8 cellular contexts compared by ENCODE assay signal in the genomic region with DNA sequence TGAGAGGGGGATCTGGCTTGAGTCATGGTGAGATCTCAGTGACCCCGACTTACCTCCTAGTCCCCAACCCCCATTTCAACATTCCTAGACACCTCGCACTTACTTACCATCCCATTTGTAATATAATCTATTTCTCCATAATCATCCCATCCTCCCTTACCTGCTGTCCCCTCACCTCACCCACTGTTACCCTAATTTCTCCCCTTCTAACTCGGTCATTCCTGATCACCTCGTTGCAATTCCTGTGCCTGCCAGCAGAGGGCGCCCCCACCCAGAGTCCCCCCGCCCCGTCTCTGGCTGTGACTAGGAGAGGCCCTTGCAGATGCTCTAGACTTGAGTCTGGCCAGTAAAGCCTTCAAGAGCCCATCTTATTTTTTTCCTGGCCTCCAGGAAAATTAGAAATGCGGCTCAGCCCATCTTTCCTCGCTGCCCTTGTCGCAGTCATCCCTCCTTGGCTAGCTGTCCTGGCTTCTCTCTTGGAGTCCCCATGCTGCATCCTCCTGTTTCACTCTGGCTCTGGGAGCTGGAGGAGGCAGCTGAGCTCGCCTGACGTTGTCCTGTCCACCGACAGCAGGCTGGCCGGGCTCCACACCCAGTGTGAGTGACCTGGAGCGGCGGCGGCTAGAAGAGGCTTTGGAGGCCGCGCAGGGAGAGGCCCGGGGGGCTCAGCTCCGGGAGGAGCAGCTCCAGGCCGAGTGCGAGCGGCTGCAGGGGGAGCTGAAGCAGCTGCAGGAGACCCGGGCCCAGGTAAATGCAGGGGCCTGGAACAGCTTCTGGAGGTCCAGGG. TPM values are rescaled to one million over a fixed set of nuclear protein-coding genes. Genes with fewer than 3 reads are reported as not detected.
A peak's percentile ranks its signal among the peaks of the same experiment; 100 is the strongest.
DNase-seq lines count a peak whose midpoint lies in the region; ATAC-seq, FAIRE-seq and TF ChIP-seq lines count a peak whose summit lies in the region.

No MANE protein-coding gene starts in this region.

- no peaks in the 10 kb centered on the region for H3K9me3 ChIP-seq in pancreas

- no peaks in the 10 kb centered on the region for H3K36me3 ChIP-seq in pancreas

- no peak for FAIRE-seq in pancreas (lab: Jason Lieb, UNC)
- FAIRE-seq in urothelium cell line (lab: Jason Lieb, UNC) = no peak

- H3K4me3 ChIP-seq in HFF-Myc (replicated peaks; ENCODE audit: low read depth, low read length) (no peak overlapping the region), pancreas (no peak overlapping the region)

- DNase-seq in HFF-Myc (ENCODE audit: extremely low read depth, low read depth) (no peak), RKO (ENCODE audit: low spot score) (peak; percentile 57), foreskin keratinocyte (no peak), pancreas (peak in 3 of 6 donors; percentile 64 to 89 (median 65)), urothelium cell line (ENCODE audit: low spot score) (peak; percentile 83)
- DNase-seq in activated T-helper 9 cell treated with anti-CD3 and anti-CD28 coated beads, Interleukin-2, amount 50 U/mL, for 16 hours (ENCODE audit: low read depth) = peak; percentile 80

- H3K4me1 ChIP-seq in foreskin keratinocyte = no peaks in the 10 kb centered on the region
- no peaks in the 10 kb centered on the region for H3K4me1 ChIP-seq in pancreas

- 57% methylated on average over 25 of the region's 25 CpGs for WGBS in pancreas, 2 donors

- intact Hi-C loops in pancreas (cut with DNase I) = loop anchor here in 1 of 3 donors (10.0 kb wide), 1 partner anchor 106 kb away; no protein-coding TSS in a partner anchor

- peak; percentile 31 for ATAC-seq in foreskin keratinocyte
- peak in 3 of 4 donors; percentile 24 to 40 (median 29) for ATAC-seq in pancreas
- ATAC-seq in HG02885 (IDR thresholded peaks at IDR 0.05; ENCODE audit: poor library complexity, unreplicated experiment) = no peak

- H3K27ac ChIP-seq in C4-2B (no peak overlapping the region), foreskin keratinocyte (no peak overlapping the region), pancreas (no peak overlapping the region)

- H3K27me3 ChIP-seq in foreskin keratinocyte (no peaks in the 10 kb centered on the region), pancreas (no peaks in the 10 kb centered on the region)

- TF ChIP-seq CTCF in C4-2B (conservative IDR thresholded peaks at IDR 0.05) (peak; percentile 99), HFF-Myc (IDR thresholded peaks at IDR 0.05; ENCODE audit: low read depth, low read length, missing control alignments) (peak; percentile 87), foreskin keratinocyte (conservative IDR thresholded peaks at IDR 0.05) (peak; percentile 85), pancreas (IDR thresholded peaks at IDR 0.05) (peak; percentile 91 to 93 (median 92))

RNA-seq across cellular contexts. Expression of a gene that starts 5.0 kb away (rescaled TPM):
- total RNA-seq in foreskin keratinocyte (7.3 and 8.7 TPM in 2 replicates), pancreas (1 to 10 TPM; 4.7 to 7.0 (median 5.7) TPM)
- polyA plus RNA-seq in foreskin keratinocyte (6.2 and 6.9 TPM in 2 replicates), pancreas (10 to 100 TPM; 11.1 to 21.2 TPM)

RNA-seq across cellular contexts. Expression of a gene that starts 34.1 kb away (rescaled TPM):
- total RNA-seq in foreskin keratinocyte (not detected in 2 replicates), pancreas (under 1 TPM in 5 of 6 donors, not detected in 1; 0.16 to 0.40 (median 0.19) TPM)
- polyA plus RNA-seq in foreskin keratinocyte (not detected in 2 replicates), pancreas (under 1 TPM in 1 of 2 donors, not detected in 1; 0.09 TPM)

RNA-seq across cellular contexts. Expression of a gene that starts 49.2 kb away (rescaled TPM):
- total RNA-seq in foreskin keratinocyte = 313 and 344 TPM in 2 replicates
- polyA plus RNA-seq in foreskin keratinocyte = 75.6 and 107 TPM in 2 replicates
- total RNA-seq in pancreas = 100 to 1,000 TPM in 5 of 6 donors, 10 to 100 TPM in 1; 91.5 to 126 (median 118) TPM
- 10 to 100 TPM; 18.1 to 36.7 TPM for polyA plus RNA-seq in pancreas

Comparison
In these comparisons a context has a peak if more than half of its experiments do, and no peak if none do; other contexts are left out.
1. DNase-seq: peak in RKO (single experiment), activated T-helper 9 cell treated with anti-CD3 and anti-CD28 coated beads, Interleukin-2, amount 50 U/mL, for 16 hours (single experiment) and urothelium cell line (single experiment); none in HFF-Myc (single experiment) and foreskin keratinocyte (0 of 2).
2. Peak in every context shown above with its lines, with median percentiles within 50 percentile points of each other: CTCF ChIP-seq.